ENCODE assay signal across 27 cellular contexts in the genomic region with DNA sequence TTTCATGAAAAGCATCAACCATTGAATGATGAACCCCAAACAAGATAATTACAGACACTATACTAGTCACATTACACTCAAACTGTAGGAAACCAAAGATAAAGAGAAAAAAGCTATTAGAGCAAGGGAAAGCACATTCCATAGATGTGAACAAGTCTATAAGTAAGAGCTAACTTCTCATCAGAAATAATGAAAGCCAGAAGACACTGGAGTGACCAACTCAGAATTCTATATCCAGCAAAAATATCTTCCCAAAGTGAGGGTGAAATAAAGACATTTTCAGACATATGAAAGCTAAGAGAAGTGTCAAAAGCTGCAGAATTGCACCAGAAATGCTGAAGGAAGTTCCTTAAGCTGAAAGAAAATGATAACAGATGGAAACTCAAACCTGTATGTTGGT.
"Had no signal": no experiment of that assay in that cellular context is flagged by ENCODE, and none has a peak within 500 bp of the region (broad histone marks: within the 10 kb centered on the region; RNA-seq: fewer than 3 reads in every experiment).

No MANE protein-coding gene starts in this region.

- H3K9me3 ChIP-seq: ovary, suprapubic skin, thoracic aorta had no signal

- H3K4me1 Mint-ChIP-seq: neural progenitor cell had no signal

- H3K36me3 ChIP-seq: neural progenitor cell, ovary, right atrium auricular region, thoracic aorta had no signal

- H3K27ac Mint-ChIP-seq: mesothelial cell of epicardium; natural killer cell; nephron progenitor cell; neural progenitor cell; progenitor cell of endocrine pancreas; stimulated activated naive CD8-positive, alpha-beta T cell treated with anti-CD3 and anti-CD28 coated beads, Interleukin-15, Interleukin-2, amounts not matched to agents 100 ng/mL and 50 ng/mL, for 24 hours had no signal

- H3K27me3 ChIP-seq: hepatocyte, neural progenitor cell, ovary, right atrium auricular region, suprapubic skin, tibial artery, upper lobe of right lung had no signal

- H3K4me3 ChIP-seq: hepatocyte, left ventricle myocardium inferior, lung, neural progenitor cell, ovary, right atrium auricular region, skin epidermis, suprapubic skin, thoracic aorta, tibial artery, upper lobe of right lung had no signal

- H3K27me3 Mint-ChIP-seq: naive B cell; progenitor cell of endocrine pancreas; stimulated activated naive CD8-positive, alpha-beta T cell treated with anti-CD3 and anti-CD28 coated beads, Interleukin-15, Interleukin-2, amounts not matched to agents 100 ng/mL and 50 ng/mL, for 24 hours had no signal

- H3K4me3 Mint-ChIP-seq: mesothelial cell of epicardium; natural killer cell; nephron progenitor cell; neural progenitor cell; stimulated activated naive CD8-positive, alpha-beta T cell treated with anti-CD3 and anti-CD28 coated beads, Interleukin-15, Interleukin-2, amounts not matched to agents 100 ng/mL and 50 ng/mL, for 24 hours had no signal

- FAIRE-seq: urothelium cell line had no signal

- ATAC-seq: natural killer cell, sciatic nerve, upper lobe of right lung had no signal

- H3K4me1 ChIP-seq: neural progenitor cell, right atrium auricular region, suprapubic skin had no signal

- H3K27ac ChIP-seq: hepatocyte, left ventricle myocardium inferior, neural progenitor cell, ovary, right atrium auricular region, skin epidermis, suprapubic skin, thoracic aorta, tibial artery, upper lobe of right lung had no signal

- DNase-seq: islet precursor cell; left ventricle myocardium inferior; mesendoderm; naive B cell; natural killer cell; nephron progenitor cell; ovary; stimulated activated CD4-positive, alpha-beta T cell treated with anti-CD3 and anti-CD28 coated beads, Interleukin-12 subunit alpha, Interleukin-12 subunit beta, amount 100 ng/mL, for 4 hours; stimulated activated CD4-positive, alpha-beta T cell treated with anti-CD3 and anti-CD28 coated beads, Interleukin-15, amount 100 ng/mL, for 24 hours; stimulated activated CD4-positive, alpha-beta T cell treated with anti-CD3 and anti-CD28 coated beads, Interleukin-2, amount 100 ng/mL, for 24 hours; stimulated activated CD4-positive, alpha-beta T cell treated with anti-CD3 and anti-CD28 coated beads, Interleukin-4, amount 100 ng/mL, for 1 hour; stimulated activated naive CD4-positive, alpha-beta T cell; tibial artery; trophoblast cell; upper lobe of right lung had no signal
